Comparison of ENCODE assay signal across 27 cellular contexts in the genomic region with DNA sequence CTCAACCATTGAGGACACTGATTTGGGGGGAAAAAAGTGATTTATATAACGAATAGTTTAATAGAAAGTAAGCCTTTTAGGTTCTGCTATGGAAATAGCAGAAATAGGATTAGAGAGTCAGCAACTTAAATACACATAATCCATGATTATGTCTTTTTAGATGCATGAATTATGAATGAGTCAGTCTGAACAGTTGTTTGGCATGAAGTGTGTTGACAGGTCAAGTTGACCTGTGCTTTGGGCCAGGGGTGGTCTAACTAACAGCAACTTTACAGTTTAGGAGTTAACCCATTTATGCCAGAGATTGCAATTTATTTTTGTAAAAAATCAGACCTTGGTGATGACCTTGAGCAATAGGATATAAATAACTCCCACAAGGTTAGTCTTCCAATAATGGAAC.
"Had no signal": no experiment of that assay in that cellular context is flagged by ENCODE, and none has a peak within 500 bp of the region (broad histone marks: within the 10 kb centered on the region; RNA-seq: fewer than 3 reads in every experiment).

No MANE protein-coding gene starts in this region.

- H3K4me1 ChIP-seq: breast epithelium had no signal

- H3K27ac ChIP-seq: breast epithelium, left lung, sigmoid colon, spleen, tibial nerve had no signal

- H3K27ac Mint-ChIP-seq: activated CD8-positive, alpha-beta T cell treated with anti-CD3 and anti-CD28 coated beads for 36 hours; activated naive CD4-positive, alpha-beta T cell treated with anti-CD3 and anti-CD28 coated beads, Interleukin-2, amount 50 U/mL, for 24 hours; activated naive CD8-positive, alpha-beta T cell treated with anti-CD3 and anti-CD28 coated beads, Interleukin-2, amount 50 U/mL, for 24 hours; activated T-helper 17 cell treated with anti-CD3 and anti-CD28 coated beads, Interleukin-2, amount 50 U/mL, for 72 hours; immature natural killer cell; natural killer cell treated with Interleukin-12 subunit alpha and Interleukin-12 subunit beta and Interleukin-15 and Interleukin-18, amount 100 ng/mL, for 72 hours; T-helper 1 cell treated with Interleukin-12 subunit alpha and Interleukin-12 subunit beta and Interleukin-4 antibody, amounts not matched to agents 30 μg/mL and 1 μg/mL, for 36 hours had no signal

- H3K4me3 Mint-ChIP-seq: activated CD8-positive, alpha-beta T cell treated with anti-CD3 and anti-CD28 coated beads for 36 hours; activated naive CD4-positive, alpha-beta T cell treated with anti-CD3 and anti-CD28 coated beads, Interleukin-2, amount 50 U/mL, for 24 hours; activated naive CD8-positive, alpha-beta T cell treated with anti-CD3 and anti-CD28 coated beads, Interleukin-2, amount 50 U/mL, for 24 hours; activated T-cell treated with anti-CD3 and anti-CD28 coated beads, Interleukin-2, amount 50 U/mL, for 4 hours; activated T-helper 17 cell treated with anti-CD3 and anti-CD28 coated beads, Interleukin-2, amount 50 U/mL, for 72 hours; central memory CD8-positive, alpha-beta T cell; immature natural killer cell; natural killer cell treated with Interleukin-12 subunit alpha and Interleukin-12 subunit beta and Interleukin-15 and Interleukin-18, amount 100 ng/mL, for 72 hours; T-helper 1 cell treated with Interleukin-12 subunit alpha and Interleukin-12 subunit beta and Interleukin-4 antibody, amounts not matched to agents 30 μg/mL and 1 μg/mL, for 36 hours had no signal

- DNase-seq: activated CD4-positive, alpha-beta T cell treated with anti-CD3 and anti-CD28 coated beads for 1 hour; activated CD4-positive, alpha-beta T cell treated with anti-CD3 and anti-CD28 coated beads, Interleukin-2, amount 50 U/mL, for 1 hour; activated CD8-positive, alpha-beta T cell treated with anti-CD3 and anti-CD28 coated beads for 36 hours; activated gamma-delta T cell treated with Interleukin-2 at 50 U/mL for 16 hours; activated naive CD8-positive, alpha-beta T cell treated with anti-CD3 and anti-CD28 coated beads, Interleukin-2, amount 50 U/mL, for 24 hours; activated T-cell treated with anti-CD3 and anti-CD28 coated beads, Interleukin-2, amount 50 U/mL, for 4 hours; effector CD8-positive, alpha-beta T cell; gastrocnemius medialis; glutamatergic neuron; immature natural killer cell; left lung; mucosa of descending colon; sigmoid colon; spleen; stimulated activated CD4-positive, alpha-beta T cell treated with anti-CD3 and anti-CD28 coated beads, Interleukin-2, amount 100 ng/mL, for 48 hours; stimulated activated naive CD4-positive, alpha-beta T cell treated with Interleukin-2 at 50 U/mL for 16 hours; SW 1271; T-helper 9 cell had no signal

- H3K36me3 ChIP-seq: breast epithelium, gastrocnemius medialis, left lung, sigmoid colon, spleen, tibial nerve had no signal

- H3K4me1 Mint-ChIP-seq: activated naive CD4-positive, alpha-beta T cell treated with anti-CD3 and anti-CD28 coated beads, Interleukin-2, amount 50 U/mL, for 24 hours; activated naive CD8-positive, alpha-beta T cell treated with anti-CD3 and anti-CD28 coated beads, Interleukin-2, amount 50 U/mL, for 24 hours; activated T-helper 17 cell treated with anti-CD3 and anti-CD28 coated beads, Interleukin-2, amount 50 U/mL, for 72 hours; central memory CD8-positive, alpha-beta T cell; immature natural killer cell had no signal

- H3K4me3 ChIP-seq: breast epithelium, gastrocnemius medialis, left lung, mucosa of descending colon, sigmoid colon, spleen, tibial nerve had no signal

- H3K9me3 ChIP-seq: breast epithelium, gastrocnemius medialis, left lung, mucosa of descending colon, sigmoid colon, spleen, tibial nerve had no signal

- H3K9me3 Mint-ChIP-seq: activated CD8-positive, alpha-beta T cell treated with anti-CD3 and anti-CD28 coated beads for 36 hours; activated naive CD4-positive, alpha-beta T cell treated with anti-CD3 and anti-CD28 coated beads, Interleukin-2, amount 50 U/mL, for 24 hours; activated naive CD8-positive, alpha-beta T cell treated with anti-CD3 and anti-CD28 coated beads, Interleukin-2, amount 50 U/mL, for 24 hours; activated T-cell treated with anti-CD3 and anti-CD28 coated beads, Interleukin-2, amount 50 U/mL, for 4 hours; activated T-helper 17 cell treated with anti-CD3 and anti-CD28 coated beads, Interleukin-2, amount 50 U/mL, for 72 hours; central memory CD8-positive, alpha-beta T cell; immature natural killer cell; natural killer cell treated with Interleukin-12 subunit alpha and Interleukin-12 subunit beta and Interleukin-15 and Interleukin-18, amount 100 ng/mL, for 72 hours; T-helper 1 cell treated with Interleukin-12 subunit alpha and Interleukin-12 subunit beta and Interleukin-4 antibody, amounts not matched to agents 30 μg/mL and 1 μg/mL, for 36 hours had no signal

- ATAC-seq: activated CD8-positive, alpha-beta T cell treated with anti-CD3 and anti-CD28 coated beads for 36 hours; activated naive CD8-positive, alpha-beta T cell treated with anti-CD3 and anti-CD28 coated beads, Interleukin-2, amount 50 U/mL, for 24 hours; activated T-cell treated with anti-CD3 and anti-CD28 coated beads, Interleukin-2, amount 50 U/mL, for 4 hours; activated T-helper 17 cell treated with anti-CD3 and anti-CD28 coated beads, Interleukin-2, amount 50 U/mL, for 72 hours; gastrocnemius medialis; left lung; mucosa of descending colon; natural killer cell treated with Interleukin-12 subunit alpha and Interleukin-12 subunit beta and Interleukin-15 and Interleukin-18, amount 100 ng/mL, for 72 hours had no signal

- FAIRE-seq: colon, endometrium had no signal

- H3K36me3 Mint-ChIP-seq: activated naive CD4-positive, alpha-beta T cell treated with anti-CD3 and anti-CD28 coated beads, Interleukin-2, amount 50 U/mL, for 24 hours; immature natural killer cell; natural killer cell treated with Interleukin-12 subunit alpha and Interleukin-12 subunit beta and Interleukin-15 and Interleukin-18, amount 100 ng/mL, for 72 hours had no signal

- H3K27me3 ChIP-seq: breast epithelium, gastrocnemius medialis, left lung, sigmoid colon, spleen, tibial nerve had no signal

- H3K27me3 Mint-ChIP-seq: activated CD8-positive, alpha-beta T cell treated with anti-CD3 and anti-CD28 coated beads for 36 hours had no signal
